20 cellular contexts compared by ENCODE assay signal in genomic region chr6:137989696-137990095, GRCh38.
"Had no signal": no experiment of that assay in that cellular context is flagged by ENCODE, and none has a peak within 500 bp of the region (broad histone marks: within the 10 kb centered on the region; RNA-seq: fewer than 3 reads in every experiment).

No MANE protein-coding gene starts in this region.

- H3K9me3 ChIP-seq: mucosa of descending colon, right lobe of liver, uterus had no signal

- H3K27ac ChIP-seq: brain microvascular endothelial cell, right lobe of liver, uterus had no signal

- DNase-seq: activated B cell treated with CpG ODN at 0.5 μM for 24 hours; activated CD8-positive, alpha-beta memory T cell treated with anti-CD3 and anti-CD28 coated beads, Interleukin-2, amount 10 ng/mL, durations not matched to agents 7 days and 5 days; activated CD8-positive, alpha-beta T cell treated with anti-CD3 and anti-CD28 coated beads, Interleukin-2, amount 10 ng/mL, durations not matched to agents 7 days and 5 days; activated naive CD4-positive, alpha-beta T cell; activated T-cell treated with anti-CD3 and anti-CD28 coated beads, Interleukin-2, amount 50 U/mL, for 48 hours; aorta; brain microvascular endothelial cell; cortex of kidney; effector memory CD8-positive, alpha-beta T cell; erythroblast; islet precursor cell; left ventricle myocardium superior; mucosa of descending colon; posterior cingulate gyrus; right lobe of liver; small intestine; stimulated activated CD4-positive, alpha-beta T cell treated with anti-CD3 and anti-CD28 coated beads, Interleukin-4, amount 100 ng/mL, for 24 hours; uterus had no signal

- H3K4me1 ChIP-seq: right lobe of liver, uterus had no signal

- ATAC-seq: activated CD8-positive, alpha-beta memory T cell treated with anti-CD3 and anti-CD28 coated beads, Interleukin-2, amount 10 ng/mL, durations not matched to agents 7 days and 5 days; activated CD8-positive, alpha-beta T cell treated with anti-CD3 and anti-CD28 coated beads, Interleukin-2, amount 10 ng/mL, durations not matched to agents 7 days and 5 days; activated naive CD4-positive, alpha-beta T cell treated with anti-CD3 and anti-CD28 coated beads, Interleukin-2, amount 50 U/mL, for 72 hours; effector memory CD8-positive, alpha-beta T cell; left ventricle myocardium superior; mucosa of descending colon; right lobe of liver; stimulated activated effector memory CD8-positive, alpha-beta T cell treated with anti-CD3 and anti-CD28 coated beads, Interleukin-12 subunit alpha, Interleukin-12 subunit beta, amount 100 ng/mL, for 72 hours had no signal

- H3K4me3 ChIP-seq: mucosa of descending colon, right lobe of liver, uterus had no signal

- H3K27me3 ChIP-seq: brain microvascular endothelial cell, right lobe of liver, uterus had no signal

- H3K36me3 ChIP-seq: brain microvascular endothelial cell, right lobe of liver, uterus had no signal
